In the genomic region with DNA sequence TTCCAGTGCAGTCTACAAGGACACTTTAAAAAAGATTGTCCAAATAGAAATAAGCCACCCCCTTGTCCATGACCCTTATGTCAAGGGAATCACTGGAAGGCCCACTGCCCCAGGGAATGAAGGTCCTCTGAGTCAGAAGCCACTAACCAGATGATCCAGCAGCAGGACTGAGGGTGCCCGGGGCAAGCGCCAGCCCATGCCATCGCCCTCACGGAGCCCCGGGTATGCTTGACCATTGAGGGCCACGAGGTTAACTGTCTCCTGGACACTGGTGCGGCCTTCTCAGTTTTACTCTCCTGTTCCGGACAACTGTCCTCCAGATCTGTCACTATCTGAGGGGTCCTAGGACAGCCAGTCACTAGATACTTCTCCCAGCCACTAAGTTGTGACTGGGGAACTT, we compare ENCODE assay signal across 1 cellular context. TPM values are rescaled to one million over a fixed set of nuclear protein-coding genes. Genes with fewer than 3 reads are reported as not detected.
"Had no signal": no experiment of that assay in that cellular context is flagged by ENCODE, and none has a peak within 500 bp of the region (broad histone marks: within the 10 kb centered on the region; RNA-seq: fewer than 3 reads in every experiment).

No MANE protein-coding gene starts in this region.

RNA-seq across cellular contexts. Expression of a gene that starts 47.3 kb away (rescaled TPM):
- polyA plus RNA-seq: SK-N-SH had no signal
